ENCODE assay signal across 8 cellular contexts in the genomic region with DNA sequence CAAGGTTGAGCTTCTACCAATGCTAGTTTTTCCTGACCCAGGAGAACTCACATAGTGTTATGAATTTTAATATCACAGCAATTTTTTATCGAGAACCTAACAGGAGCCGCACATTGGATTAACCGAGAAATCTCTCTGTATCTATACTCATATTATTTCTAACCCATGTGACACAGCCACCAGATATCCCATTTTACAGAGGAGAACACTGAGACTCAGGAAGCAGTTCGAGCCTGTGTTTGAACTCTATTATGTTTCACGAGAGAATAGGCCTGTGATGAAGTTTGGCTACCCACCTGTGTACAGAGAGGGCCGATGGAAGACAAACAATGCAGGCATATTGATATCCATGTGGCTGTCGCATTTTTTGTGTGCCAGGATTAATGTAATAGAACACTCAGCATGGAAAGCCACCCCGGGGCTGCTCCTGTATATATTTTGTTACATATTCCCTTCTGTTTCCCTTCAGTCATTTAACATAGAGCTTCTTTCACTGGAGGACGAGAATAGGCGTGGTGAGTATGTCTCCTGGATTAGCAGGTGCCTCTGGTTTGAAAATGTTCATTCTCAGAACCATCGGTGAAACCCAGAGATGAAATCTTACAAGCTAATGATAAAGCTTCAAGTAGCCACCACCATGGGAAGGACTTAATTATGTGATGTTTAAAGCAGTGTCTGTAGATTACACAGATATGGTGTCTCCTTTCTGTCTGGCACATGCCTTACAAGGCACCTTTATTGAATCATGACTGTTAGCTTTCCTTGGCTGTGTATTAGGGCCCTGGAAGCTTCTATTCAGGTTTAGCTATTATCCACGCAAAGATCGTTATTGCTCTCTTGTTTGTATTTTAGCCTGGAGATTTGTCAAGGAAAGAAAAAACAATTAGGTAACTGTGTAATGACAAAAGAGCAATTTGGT.
DNase-seq lines count a peak whose midpoint lies in the region; ATAC-seq and TF ChIP-seq lines count a peak whose summit lies in the region.
"Not testable (repeated sequence)": the region's sequence is repeated elsewhere in the genome, so short reads cannot be mapped to it uniquely, and the experiment has no call there.

No MANE protein-coding gene starts in this region.

- WGBS in hepatocyte (ENCODE audit: low lambda C conversion rate, missing lambda C conversion rate) = 52% methylated on average over 13 of the region's 13 CpGs

- peak overlapping the region; percentile 72 for H3K4me3 Mint-ChIP-seq in activated CD8-positive, alpha-beta T cell treated with anti-CD3 and anti-CD28 coated beads, Interleukin-2, amount 10 ng/mL, durations not matched to agents 7 days and 5 days
- H3K4me3 Mint-ChIP-seq in natural killer cell treated with Interleukin-12 subunit alpha and Interleukin-12 subunit beta and Interleukin-15 and Interleukin-18, amount 100 ng/mL, for 72 hours = peak overlapping the region; percentile 81
- H3K4me3 Mint-ChIP-seq in stimulated activated effector memory CD8-positive, alpha-beta T cell treated with anti-CD3 and anti-CD28 coated beads, Interleukin-12 subunit alpha, Interleukin-12 subunit beta, amount 100 ng/mL, for 72 hours = peak overlapping the region; percentile 51

- ATAC-seq in PC-3; activated CD8-positive, alpha-beta T cell treated with anti-CD3 and anti-CD28 coated beads, Interleukin-2, amount 10 ng/mL, durations not matched to agents 7 days and 5 days; natural killer cell treated with Interleukin-12 subunit alpha and Interleukin-12 subunit beta and Interleukin-15 and Interleukin-18, amount 100 ng/mL, for 72 hours; stimulated activated effector memory CD8-positive, alpha-beta T cell treated with anti-CD3 and anti-CD28 coated beads, Interleukin-12 subunit alpha, Interleukin-12 subunit beta, amount 100 ng/mL, for 72 hours: not testable (repeated sequence)

- intact Hi-C loops in PC-3 (cut with micrococcal nuclease) = loop anchor here (5.0 kb wide), 2 partner anchors 128 to 268 kb away; no protein-coding TSS in a partner anchor

- H3F3A ChIP-seq in PC-3 (ENCODE audit: low read length, unreplicated experiment) = not testable (repeated sequence)

- peak overlapping the region; percentile 89 for H3K27ac Mint-ChIP-seq in activated CD8-positive, alpha-beta T cell treated with anti-CD3 and anti-CD28 coated beads, Interleukin-2, amount 10 ng/mL, durations not matched to agents 7 days and 5 days
- peak overlapping the region; percentile 74 to 82 for H3K27ac Mint-ChIP-seq in natural killer cell treated with Interleukin-12 subunit alpha and Interleukin-12 subunit beta and Interleukin-15 and Interleukin-18, amount 100 ng/mL, for 72 hours
- H3K27ac Mint-ChIP-seq in stimulated activated effector memory CD8-positive, alpha-beta T cell treated with anti-CD3 and anti-CD28 coated beads, Interleukin-12 subunit alpha, Interleukin-12 subunit beta, amount 100 ng/mL, for 72 hours = peak overlapping the region; percentile 69

- POLR2A ChIA-PET in PC-3 (lab: Charles Lee; ENCODE audit: unreplicated experiment) = interaction anchor here (0.5 to 0.8 kb wide), 4 partner anchors 22 to 255 kb away, joined by 3 to 5 read pairs (median 4); no protein-coding TSS in a partner anchor
- POLR2A ChIA-PET in activated CD8-positive, alpha-beta T cell treated with anti-CD3 and anti-CD28 coated beads, Interleukin-2, amount 10 ng/mL, durations not matched to agents 7 days and 5 days (lab: Charles Lee) = interaction anchor here (0.6 to 1.5 kb wide), 10 partner anchors 20 to 243 kb away, joined by 3 to 7 read pairs (median 3); no protein-coding TSS in a partner anchor

- H3K27ac ChIP-seq in HUES6 (ENCODE audit: low read depth, low read length) (peak overlapping the region; percentile 90), PC-3 (ENCODE audit: low read length) (peak overlapping the region; percentile 86), caudate nucleus (ENCODE audit: low read depth, low read length) (peak overlapping the region; percentile 50), hepatocyte (peak overlapping the region; percentile 94)

- peak; percentile 21 for DNase-seq in BE2C
- DNase-seq in PC-3; activated CD8-positive, alpha-beta T cell treated with anti-CD3 and anti-CD28 coated beads, Interleukin-2, amount 10 ng/mL, durations not matched to agents 7 days and 5 days; caudate nucleus (lab: John Stamatoyannopoulos, UW); natural killer cell treated with Interleukin-12 subunit alpha and Interleukin-12 subunit beta and Interleukin-15 and Interleukin-18, amount 100 ng/mL, for 72 hours (ENCODE audit: low spot score); stimulated activated effector memory CD8-positive, alpha-beta T cell treated with anti-CD3 and anti-CD28 coated beads, Interleukin-12 subunit alpha, Interleukin-12 subunit beta, amount 100 ng/mL, for 72 hours (ENCODE audit: low spot score in 2 of 2): not testable (repeated sequence)
- DNase-seq in hepatocyte (ENCODE audit: low spot score) = peak; percentile 15

- not testable (repeated sequence) for H3K27me3 ChIP-seq in BE2C; HUES6 (ENCODE audit: control insufficient read depth, insufficient read depth, low read length); PC-3 (ENCODE audit: low read length); hepatocyte

- peak overlapping the region; percentile 67 for H3K4me2 ChIP-seq in PC-3 (ENCODE audit: low read length)
- H3K4me2 ChIP-seq in hepatocyte = peak overlapping the region; percentile 68

- H3K9me2 ChIP-seq in PC-3 (replicated peaks; ENCODE audit: low read length); hepatocyte (replicated peaks; ENCODE audit: insufficient read depth): not testable (repeated sequence)

- TF ChIP-seq CTCF in BE2C (IDR thresholded peaks at IDR 0.05; ENCODE audit: low read depth, low read length); PC-3 (conservative IDR thresholded peaks at IDR 0.05; ENCODE audit: low read depth, low read length); hepatocyte (IDR thresholded peaks at IDR 0.05; ENCODE audit: poor library complexity): not testable (repeated sequence)

- not testable (repeated sequence) for H3K36me3 ChIP-seq in BE2C; HUES6 (ENCODE audit: control insufficient read depth, insufficient read depth, low read length); PC-3 (ENCODE audit: low read depth, low read length); hepatocyte (replicated peaks; ENCODE audit: insufficient read depth, low read depth)

- H3K9me3 Mint-ChIP-seq in activated CD8-positive, alpha-beta T cell treated with anti-CD3 and anti-CD28 coated beads, Interleukin-2, amount 10 ng/mL, durations not matched to agents 7 days and 5 days (ENCODE audit: insufficient read depth); natural killer cell treated with Interleukin-12 subunit alpha and Interleukin-12 subunit beta and Interleukin-15 and Interleukin-18, amount 100 ng/mL, for 72 hours; stimulated activated effector memory CD8-positive, alpha-beta T cell treated with anti-CD3 and anti-CD28 coated beads, Interleukin-12 subunit alpha, Interleukin-12 subunit beta, amount 100 ng/mL, for 72 hours: not testable (repeated sequence)

- H2AFZ ChIP-seq in PC-3 (ENCODE audit: low read length) (peak overlapping the region; percentile 12), hepatocyte (peak overlapping the region; percentile 2)

- peaks cover 56% of the 10 kb centered on the region for H3K4me1 Mint-ChIP-seq in activated CD8-positive, alpha-beta T cell treated with anti-CD3 and anti-CD28 coated beads, Interleukin-2, amount 10 ng/mL, durations not matched to agents 7 days and 5 days (ENCODE audit: low read depth)
- peaks cover 30 to 38% of the 10 kb centered on the region in 2 donors for H3K4me1 Mint-ChIP-seq in natural killer cell treated with Interleukin-12 subunit alpha and Interleukin-12 subunit beta and Interleukin-15 and Interleukin-18, amount 100 ng/mL, for 72 hours (ENCODE audit: low read depth in 2 of 2)
- peaks cover 36% of the 10 kb centered on the region for H3K4me1 Mint-ChIP-seq in stimulated activated effector memory CD8-positive, alpha-beta T cell treated with anti-CD3 and anti-CD28 coated beads, Interleukin-12 subunit alpha, Interleukin-12 subunit beta, amount 100 ng/mL, for 72 hours

- not testable (repeated sequence) for H4K20me1 ChIP-seq in PC-3 (ENCODE audit: low read length); hepatocyte (ENCODE audit: insufficient read depth, poor library complexity, severe bottlenecking)

- BruUV-seq in PC-3 (replicated peaks; lab: Mats Ljungman, UMichigan) = not testable (repeated sequence)

- not testable (repeated sequence) for H3K36me3 Mint-ChIP-seq in activated CD8-positive, alpha-beta T cell treated with anti-CD3 and anti-CD28 coated beads, Interleukin-2, amount 10 ng/mL, durations not matched to agents 7 days and 5 days (ENCODE audit: low read depth); natural killer cell treated with Interleukin-12 subunit alpha and Interleukin-12 subunit beta and Interleukin-15 and Interleukin-18, amount 100 ng/mL, for 72 hours; stimulated activated effector memory CD8-positive, alpha-beta T cell treated with anti-CD3 and anti-CD28 coated beads, Interleukin-12 subunit alpha, Interleukin-12 subunit beta, amount 100 ng/mL, for 72 hours

- CTCF ChIA-PET in PC-3 (lab: Charles Lee) = interaction anchor here (0.6 to 1.1 kb wide), 3 partner anchors 41 to 222 kb away, joined by 3 to 5 read pairs (median 5); no protein-coding TSS in a partner anchor
- CTCF ChIA-PET in activated CD8-positive, alpha-beta T cell treated with anti-CD3 and anti-CD28 coated beads, Interleukin-2, amount 10 ng/mL, durations not matched to agents 7 days and 5 days (lab: Charles Lee) = interaction anchor here (0.7 to 5.4 kb wide), 20 partner anchors 9 to 282 kb away, joined by 3 to 32 read pairs (median 4); no protein-coding TSS in a partner anchor

- not testable (repeated sequence) for H3K9ac ChIP-seq in HUES6 (ENCODE audit: low read length)
- peak overlapping the region; percentile 69 for H3K9ac ChIP-seq in PC-3 (ENCODE audit: low read length)

- not testable (repeated sequence) for H3K9me3 ChIP-seq in BE2C; HUES6 (ENCODE audit: control insufficient read depth, insufficient read depth, low read depth, low read length); PC-3 (ENCODE audit: low read length); hepatocyte (ENCODE audit: low read depth)

- H3K79me2 ChIP-seq in PC-3 (ENCODE audit: low read length); hepatocyte: not testable (repeated sequence)

- H3K4me1 ChIP-seq in BE2C (peaks cover 13% of the 10 kb centered on the region), HUES6 (ENCODE audit: control insufficient read depth, insufficient read depth, low read length) (peaks cover 53% of the 10 kb centered on the region), PC-3 (ENCODE audit: insufficient read depth, low read length) (peaks cover 55% of the 10 kb centered on the region), hepatocyte (ENCODE audit: insufficient read depth) (peaks cover 57% of the 10 kb centered on the region)

- H3K4me3 ChIP-seq in BE2C (ENCODE audit: low read depth, low read length) (peak overlapping the region; percentile 46; the same call in 1 of the 2 replicates), PC-3 (ENCODE audit: low read length) (peak overlapping the region; percentile 39)
- not testable (repeated sequence) for H3K4me3 ChIP-seq in HUES6 (ENCODE audit: low read depth, low read length); hepatocyte

- not testable (repeated sequence) for H3K27me3 Mint-ChIP-seq in activated CD8-positive, alpha-beta T cell treated with anti-CD3 and anti-CD28 coated beads, Interleukin-2, amount 10 ng/mL, durations not matched to agents 7 days and 5 days (ENCODE audit: low read depth); natural killer cell treated with Interleukin-12 subunit alpha and Interleukin-12 subunit beta and Interleukin-15 and Interleukin-18, amount 100 ng/mL, for 72 hours
